In genomic region chr7:83484266-83484665, GRCh38 we compare ENCODE assay signal across 25 cellular contexts.
"Had no signal": no experiment of that assay in that cellular context is flagged by ENCODE, and none has a peak within 500 bp of the region (broad histone marks: within the 10 kb centered on the region; RNA-seq: fewer than 3 reads in every experiment).

No MANE protein-coding gene starts in this region.

- H3K4me3 ChIP-seq: dorsolateral prefrontal cortex, esophagus squamous epithelium, left lung, prostate gland, right atrium auricular region, smooth muscle cell, suprapubic skin, transverse colon, upper lobe of right lung, uterus had no signal

- ATAC-seq: left cardiac atrium; left lung; naive thymus-derived CD8-positive, alpha-beta T cell; sciatic nerve; stimulated activated naive CD8-positive, alpha-beta T cell treated with anti-CD3 and anti-CD28 coated beads, Interleukin-15, amount 100 ng/mL, for 72 hours; upper lobe of right lung had no signal

- DNase-seq: dorsolateral prefrontal cortex; effector CD4-positive, alpha-beta T cell; esophagus squamous epithelium; head of caudate nucleus; kidney; left cardiac atrium; left lung; mesendoderm; naive thymus-derived CD8-positive, alpha-beta T cell; nephron progenitor cell; nucleus accumbens; stimulated activated CD4-positive, alpha-beta T cell treated with anti-CD3 and anti-CD28 coated beads, Interleukin-12 subunit alpha, Interleukin-12 subunit beta, amount 100 ng/mL, for 4 hours; stimulated activated CD4-positive, alpha-beta T cell treated with anti-CD3 and anti-CD28 coated beads, Interleukin-1b, Interleukin-23, amount 100 ng/mL, for 48 hours; stimulated activated CD4-positive, alpha-beta T cell treated with anti-CD3 and anti-CD28 coated beads, Interleukin-4, amount 100 ng/mL, for 1 hour; stimulated activated CD8-positive, alpha-beta memory T cell treated with anti-CD3 and anti-CD28 coated beads, Interleukin-4, amount 100 ng/mL, for 48 hours; stimulated activated naive CD4-positive, alpha-beta T cell; stimulated activated naive CD8-positive, alpha-beta T cell treated with anti-CD3 and anti-CD28 coated beads, Interleukin-15, amount 100 ng/mL, for 72 hours; transverse colon; upper lobe of right lung; uterus had no signal
